ENCODE assay signal across 8 cellular contexts in the genomic region with DNA sequence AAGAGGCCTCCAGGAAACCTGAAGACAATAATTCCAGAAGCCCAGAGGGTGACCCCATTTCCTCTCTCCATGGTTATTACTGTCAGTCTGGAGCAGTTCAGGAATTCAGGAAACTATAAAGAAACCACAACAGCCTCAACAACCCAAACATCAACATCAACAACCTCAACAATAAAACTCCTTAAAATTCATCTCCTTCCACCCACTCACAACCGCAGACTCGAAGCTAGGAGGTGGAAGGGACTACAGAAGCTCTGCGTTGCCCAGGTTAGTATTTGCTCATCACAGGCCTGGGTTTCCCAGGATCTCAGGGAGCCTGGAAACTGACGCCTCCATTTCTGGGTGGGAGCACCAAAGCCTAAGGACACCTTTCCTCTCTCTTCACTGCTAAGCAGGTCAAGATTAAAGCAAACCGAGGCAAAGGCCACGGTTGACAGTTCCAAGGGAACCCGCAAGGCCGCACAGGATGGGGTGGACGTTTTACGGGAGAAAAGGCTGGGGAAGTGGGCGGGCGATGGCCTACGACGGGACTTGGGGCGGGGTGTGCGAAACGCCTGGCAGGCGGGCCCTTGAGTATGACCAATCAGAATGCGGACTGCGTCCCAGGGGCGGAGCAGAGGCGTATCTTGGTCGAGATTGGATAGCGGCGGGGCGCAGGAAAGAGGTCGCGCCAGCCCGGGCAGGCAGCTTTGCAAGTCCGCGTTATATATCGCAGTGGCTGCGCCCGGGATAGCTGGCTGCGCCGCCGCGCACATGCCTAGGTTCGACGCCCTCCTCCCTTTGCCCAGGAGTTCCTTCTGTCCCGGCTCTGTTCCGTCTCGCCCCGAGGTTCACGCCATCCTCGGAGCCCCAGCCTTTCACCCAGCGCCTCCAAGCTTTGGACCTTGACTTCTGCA.
A peak's percentile ranks its signal among the peaks of the same experiment; 100 is the strongest.
DNase-seq lines count a peak whose midpoint lies in the region; ATAC-seq and TF ChIP-seq lines count a peak whose summit lies in the region.

A gene with protein sequence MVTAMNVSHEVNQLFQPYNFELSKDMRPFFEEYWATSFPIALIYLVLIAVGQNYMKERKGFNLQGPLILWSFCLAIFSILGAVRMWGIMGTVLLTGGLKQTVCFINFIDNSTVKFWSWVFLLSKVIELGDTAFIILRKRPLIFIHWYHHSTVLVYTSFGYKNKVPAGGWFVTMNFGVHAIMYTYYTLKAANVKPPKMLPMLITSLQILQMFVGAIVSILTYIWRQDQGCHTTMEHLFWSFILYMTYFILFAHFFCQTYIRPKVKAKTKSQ (plus strand): TSS at position 654 of the 896 bp plus-strand sequence. CDS start 250 bp downstream, outside the sequence.

- CTCF ChIA-PET in GM10248 (lab: Yijun Ruan, JAX) = interaction anchor here (1.0 to 19.9 kb wide), 15 partner anchors 10 to 358 kb away, joined by 3 to 566 read pairs (median 5); partner anchors contain the start of genes NFKB2 and PITX3

- POLR2A ChIA-PET in GM10248 (lab: Yijun Ruan, JAX) = no interaction called here

- ATAC-seq in HG02678 (IDR thresholded peaks at IDR 0.05; ENCODE audit: unreplicated experiment) = peak; percentile 96

- DNase-seq in GM10248 (ENCODE audit: extremely low spot score) = peak; percentile 94
- DNase-seq in NCI-H146 treated with DMSO at 0.1 percent for 48 hours (lab: John Stamatoyannopoulos, UW; ENCODE audit: unreplicated experiment) = peak; percentile 83
- DNase-seq in activated CD4-positive, CD25-positive, alpha-beta regulatory T cell treated with anti-CD3 and anti-CD28 coated beads, Interleukin-2, amount 50 U/mL, for 16 hours (ENCODE audit: low read depth, low spot score) = peak; percentile 61
- peak; percentile 82 for DNase-seq in central memory CD4-positive, alpha-beta T cell
- peak; percentile 96 for DNase-seq in iris pigment epithelial cell (ENCODE audit: low read depth)
- peak; percentile 84 for DNase-seq in smooth muscle cell of the brain vasculature (ENCODE audit: low read depth, low spot score)
- DNase-seq in NCI-H1694 (lab: John Stamatoyannopoulos, UW) = no peak

- no peak for TF ChIP-seq CTCF in GM10248 (IDR thresholded peaks at IDR 0.05; ENCODE audit: control extremely low read depth, extremely low read depth, low read depth, missing control alignments)
